35 cellular contexts compared by ENCODE assay signal in genomic region chr15:69912116-69912515, GRCh38.
DNase-seq lines count a peak whose midpoint lies in the region; ATAC-seq and TF ChIP-seq lines count a peak whose summit lies in the region.
"Had no signal": no experiment of that assay in that cellular context is flagged by ENCODE, and none has a peak within 500 bp of the region (broad histone marks: within the 10 kb centered on the region; RNA-seq: fewer than 3 reads in every experiment).

No MANE protein-coding gene starts in this region.

- H3K36me3 ChIP-seq in right atrium auricular region (no peaks in the 10 kb centered on the region), OCI-LY1 (ENCODE audit: insufficient read depth, low read length) (no peaks in the 10 kb centered on the region; the same call in 1 of the 2 replicates), endodermal cell (ENCODE audit: control insufficient read depth, insufficient read depth, low read length) (no peaks in the 10 kb centered on the region), PC-3 (ENCODE audit: low read depth, low read length) (no peaks in the 10 kb centered on the region)
- H3K36me3 ChIP-seq: BE2C; BLaER1; BLaER1 treated with 17β-estradiol and CSF1 and Interleukin-3, amounts not matched to agents 10 nM and 100 nM had no signal

- no peaks in the 10 kb centered on the region for H3K36me3 Mint-ChIP-seq in endodermal cell (ENCODE audit: low read depth)
- H3K36me3 Mint-ChIP-seq: CD14-positive monocyte; CD4-positive, alpha-beta memory T cell; CD4-positive, CD25-positive, alpha-beta regulatory T cell; CD8-positive, alpha-beta memory T cell; CD8-positive, alpha-beta T cell had no signal

- no peaks in the 10 kb centered on the region for H3K9me3 Mint-ChIP-seq in endodermal cell
- H3K9me3 Mint-ChIP-seq: CD4-positive, alpha-beta memory T cell; CD4-positive, alpha-beta T cell; CD8-positive, alpha-beta memory T cell; CD8-positive, alpha-beta T cell had no signal

- POLR2A ChIA-PET in PC-3 (lab: Charles Lee; ENCODE audit: unreplicated experiment) = no interaction called here

- H3K27ac ChIP-seq in right atrium auricular region (no peak overlapping the region), OCI-LY1 (ENCODE audit: low read depth, low read length, poor library complexity, severe bottlenecking) (peak overlapping the region; percentile 58), coronary artery (no peak overlapping the region), endodermal cell (ENCODE audit: low read depth, low read length) (no peak overlapping the region), PC-3 (ENCODE audit: low read length) (no peak overlapping the region)
- H3K27ac ChIP-seq: 22Rv1; A549; BLaER1; BLaER1 treated with 17β-estradiol and CSF1 and Interleukin-3, amounts not matched to agents 10 nM and 100 nM; C4-2B had no signal

- H3K27me3 ChIP-seq in right atrium auricular region (no peaks in the 10 kb centered on the region), OCI-LY1 (ENCODE audit: insufficient read depth, low read length) (no peaks in the 10 kb centered on the region), endodermal cell (ENCODE audit: control insufficient read depth, insufficient read depth, low read length, poor library complexity, severe bottlenecking) (no peaks in the 10 kb centered on the region), PC-3 (ENCODE audit: low read length) (peaks cover 9% of the 10 kb centered on the region; the same call in 1 of the 2 replicates)
- H3K27me3 ChIP-seq: BE2C; BLaER1; BLaER1 treated with 17β-estradiol and CSF1 and Interleukin-3, amounts not matched to agents 10 nM and 100 nM had no signal

- peaks cover 66% of the 10 kb centered on the region for H3K4me1 Mint-ChIP-seq in endodermal cell
- H3K4me1 Mint-ChIP-seq: CD4-positive, CD25-positive, alpha-beta regulatory T cell; CD8-positive, alpha-beta memory T cell had no signal

- CTCF ChIA-PET in PC-3 (lab: Charles Lee) = no interaction called here

- H3K4me1 ChIP-seq in right atrium auricular region (no peaks in the 10 kb centered on the region), OCI-LY1 (ENCODE audit: insufficient read depth, low read length, severe bottlenecking) (peaks cover 70% of the 10 kb centered on the region), endodermal cell (ENCODE audit: control insufficient read depth, insufficient read depth, low read length) (peaks cover 18% of the 10 kb centered on the region), PC-3 (ENCODE audit: insufficient read depth, low read length) (no peaks in the 10 kb centered on the region)
- H3K4me1 ChIP-seq: A549, BE2C, Caco-2 had no signal

- 89 to 100% methylated on average over 2 to 3 of the region's 3 CpGs for WGBS in endodermal cell (ENCODE audit: insufficient coverage in 1 of 2, insufficient read length in 1 of 2), 2 experiments

- intact Hi-C loops in cardiac septum (cut with DNase I) (no loop called here), PC-3 (cut with micrococcal nuclease) (no loop called here)

- H3K9me3 ChIP-seq in right atrium auricular region (no peaks in the 10 kb centered on the region), OCI-LY1 (ENCODE audit: low read length) (no peaks in the 10 kb centered on the region), endodermal cell (ENCODE audit: control insufficient read depth, low read length) (no peaks in the 10 kb centered on the region), PC-3 (ENCODE audit: low read length) (no peaks in the 10 kb centered on the region)
- H3K9me3 ChIP-seq: A549, BE2C, Caco-2 had no signal

- TF ChIP-seq CTCF in right atrium auricular region (IDR thresholded peaks at IDR 0.05) (no peak), OCI-LY1 (IDR thresholded peaks at IDR 0.05; ENCODE audit: low read length) (no peak), coronary artery (IDR thresholded peaks at IDR 0.05) (no peak), endodermal cell (conservative IDR thresholded peaks at IDR 0.05) (no peak), PC-3 (conservative IDR thresholded peaks at IDR 0.05; ENCODE audit: low read depth, low read length) (no peak)

- H3K79me2 ChIP-seq in OCI-LY1 (ENCODE audit: insufficient read depth, low read length) (no peaks in the 10 kb centered on the region), PC-3 (ENCODE audit: low read length) (no peaks in the 10 kb centered on the region)

- H3K4me2 ChIP-seq in OCI-LY1 (ENCODE audit: low read length) (no peak overlapping the region), PC-3 (ENCODE audit: low read length) (no peak overlapping the region)
- H3K4me2 ChIP-seq: A549; BLaER1; BLaER1 treated with 17β-estradiol and CSF1 and Interleukin-3, amounts not matched to agents 10 nM and 100 nM had no signal

- H3K4me3 ChIP-seq in right atrium auricular region (no peak overlapping the region), OCI-LY1 (ENCODE audit: low read depth, low read length, poor library complexity, severe bottlenecking) (no peak overlapping the region), coronary artery (no peak overlapping the region), endodermal cell (ENCODE audit: low read length) (no peak overlapping the region), PC-3 (ENCODE audit: low read length) (no peak overlapping the region)
- H3K4me3 ChIP-seq: A549; BLaER1; BLaER1 treated with 17β-estradiol and CSF1 and Interleukin-3, amounts not matched to agents 10 nM and 100 nM had no signal

- no peaks in the 10 kb centered on the region for H3F3A ChIP-seq in OCI-LY1 (ENCODE audit: insufficient read depth, low read length)
- H3F3A ChIP-seq in PC-3 (ENCODE audit: low read length, unreplicated experiment) = no peaks in the 10 kb centered on the region

- no peak overlapping the region for H3K4me3 Mint-ChIP-seq in endodermal cell
- H3K4me3 Mint-ChIP-seq: B cell; CD14-positive monocyte; CD4-positive, alpha-beta memory T cell; CD4-positive, alpha-beta T cell; CD4-positive, CD25-positive, alpha-beta regulatory T cell; CD8-positive, alpha-beta memory T cell; CD8-positive, alpha-beta T cell had no signal

- H3K9me2 ChIP-seq in OCI-LY1 (ENCODE audit: low read depth, low read length) = no peaks in the 10 kb centered on the region
- H3K9me2 ChIP-seq in PC-3 (replicated peaks; ENCODE audit: low read length) = no peaks in the 10 kb centered on the region

- no peak for ATAC-seq in PC-3
- ATAC-seq: A549; CD8-positive, alpha-beta T cell had no signal

- DNase-seq in cardiac septum (ENCODE audit: low spot score) = peak; percentile 19
- no peak for DNase-seq in right atrium auricular region (ENCODE audit: low spot score)
- DNase-seq in coronary artery (ENCODE audit: low spot score) = peak; percentile 60
- peak; percentile 29 for DNase-seq in endodermal cell
- no peak for DNase-seq in PC-3
- no peak for DNase-seq in H4 (ENCODE audit: low spot score)
- no peak for DNase-seq in superior temporal gyrus (ENCODE audit: extremely low spot score)
- DNase-seq: 8988T; ACHN; AML-193; BE2C; C1 segment of cervical spinal cord; Caco-2; Calu3; CD4-positive, alpha-beta memory T cell; CD4-positive, alpha-beta T cell; CD4-positive, CD25-positive, alpha-beta regulatory T cell; CD8-positive, alpha-beta memory T cell; CD8-positive, alpha-beta T cell; COR-L47; DMS 273 treated with DMSO at 0.1 percent for 48 hours; DMS153; DMS53; DMS79; DMS79 treated with DMSO at 0.1 percent for 48 hours; DND-41; EL had no signal

- H3K9ac ChIP-seq in OCI-LY1 (ENCODE audit: low read length) (no peak overlapping the region; the same call in 1 of the 2 replicates), endodermal cell (ENCODE audit: extremely low read depth, low read length, poor library complexity, severe bottlenecking) (no peak overlapping the region), PC-3 (ENCODE audit: low read length) (no peak overlapping the region)
- H3K9ac ChIP-seq: BLaER1; BLaER1 treated with 17β-estradiol and CSF1 and Interleukin-3, amounts not matched to agents 10 nM and 100 nM had no signal

- H4K20me1 ChIP-seq in OCI-LY1 (ENCODE audit: insufficient read depth, low read length) = no peaks in the 10 kb centered on the region
- H4K20me1 ChIP-seq in PC-3 (ENCODE audit: low read length) = no peaks in the 10 kb centered on the region
- H4K20me1 ChIP-seq: BLaER1; BLaER1 treated with 17β-estradiol and CSF1 and Interleukin-3, amounts not matched to agents 10 nM and 100 nM had no signal

- no peak overlapping the region for H3K27ac Mint-ChIP-seq in endodermal cell
- H3K27ac Mint-ChIP-seq: B cell; CD14-positive monocyte; CD4-positive, alpha-beta memory T cell; CD4-positive, alpha-beta T cell; CD4-positive, CD25-positive, alpha-beta regulatory T cell; CD8-positive, alpha-beta memory T cell; CD8-positive, alpha-beta T cell had no signal

- peaks cover 3% of the 10 kb centered on the region for H3K27me3 Mint-ChIP-seq in endodermal cell (ENCODE audit: insufficient read depth)
- H3K27me3 Mint-ChIP-seq: CD4-positive, alpha-beta T cell; CD8-positive, alpha-beta memory T cell had no signal

- H2AFZ ChIP-seq in OCI-LY1 (ENCODE audit: low read length) (no peak overlapping the region), PC-3 (ENCODE audit: low read length) (no peak overlapping the region)

- no TSS peak for BruUV-seq in PC-3 (replicated peaks; lab: Mats Ljungman, UMichigan)

Comparison
In these comparisons a context has a peak if more than half of its experiments do, and no peak if none do; other contexts are left out.
1. DNase-seq: peak in cardiac septum (single experiment), coronary artery (single experiment) and endodermal cell (single experiment); none in right atrium auricular region (single experiment), PC-3 (single experiment), H4 (single experiment) and superior temporal gyrus (single experiment).